ENCODE assay signal across 8 cellular contexts in genomic region chr21:33587792-33588484, GRCh38. TPM values are rescaled to one million over a fixed set of nuclear protein-coding genes. Genes with fewer than 3 reads are reported as not detected.
DNase-seq lines count a peak whose midpoint lies in the region; ATAC-seq lines count a peak whose summit lies in the region.

No MANE protein-coding gene starts in this region.

- H3K9ac ChIP-seq in SK-N-MC (ENCODE audit: insufficient read length), result peak overlapping the region; percentile 90

- no peaks in the 10 kb centered on the region for H3K27me3 ChIP-seq in effector memory CD4-positive, alpha-beta T cell (replicated peaks; ENCODE audit: control insufficient read depth, insufficient read depth, low read length, poor library complexity, severe bottlenecking)

- peak; percentile 28 for DNase-seq in NCI-H1694 treated with DMSO at 0.1 percent for 48 hours (lab: John Stamatoyannopoulos, UW)
- DNase-seq in NCI-H1694 (lab: John Stamatoyannopoulos, UW), result no peak
- no peak for DNase-seq in SK-N-MC (ENCODE audit: low read depth, low spot score)
- peak in 2 of 3 donors; percentile 4 to 11 for DNase-seq in effector memory CD4-positive, alpha-beta T cell
- DNase-seq in lung microvascular endothelial cell (ENCODE audit: low read depth in 2 of 2), result peak; percentile 32 to 35
- peak in 26 of 49 donors; percentile 6 to 69 (median 32) for DNase-seq in substantia nigra (lab: John Stamatoyannopoulos, UW)

- no peak overlapping the region for H3K27ac ChIP-seq in SK-N-MC
- H3K27ac ChIP-seq in effector memory CD4-positive, alpha-beta T cell (ENCODE audit: insufficient read depth, low read length, poor library complexity, severe bottlenecking), result peak overlapping the region; percentile 72
- H3K27ac ChIP-seq in substantia nigra (ENCODE audit: low read depth, low read length, poor library complexity, severe bottlenecking), result peak overlapping the region; percentile 51

- peak; percentile 34 for ATAC-seq in GM19328 (IDR thresholded peaks at IDR 0.05; ENCODE audit: unreplicated experiment)
- peak; percentile 44 for ATAC-seq in HG03442 (IDR thresholded peaks at IDR 0.05; ENCODE audit: unreplicated experiment)

- peak overlapping the region; percentile 94 for H3K4me3 ChIP-seq in SK-N-MC
- H3K4me3 ChIP-seq in effector memory CD4-positive, alpha-beta T cell (ENCODE audit: insufficient read depth, low read depth, low read length, poor library complexity, severe bottlenecking), result peak overlapping the region; percentile 100

- no peaks in the 10 kb centered on the region for H3K9me3 ChIP-seq in SK-N-MC (ENCODE audit: low read depth, low read length)
- H3K9me3 ChIP-seq in effector memory CD4-positive, alpha-beta T cell (ENCODE audit: control insufficient read depth, low read length), result no peaks in the 10 kb centered on the region

- H3K36me3 ChIP-seq in SK-N-MC (ENCODE audit: insufficient read depth, low read length), result peaks cover 30% of the 10 kb centered on the region
- no peaks in the 10 kb centered on the region for H3K36me3 ChIP-seq in effector memory CD4-positive, alpha-beta T cell (ENCODE audit: control insufficient read depth, insufficient read depth, low read length)

- H3K4me1 ChIP-seq in effector memory CD4-positive, alpha-beta T cell (ENCODE audit: control insufficient read depth, insufficient read depth, low read length, poor library complexity, severe bottlenecking), result peaks cover 9% of the 10 kb centered on the region

RNA-seq across cellular contexts. Expression of gene DONSON, which starts 0.5 kb away (rescaled TPM):
- total RNA-seq in lung microvascular endothelial cell, result 6.5 and 8.9 TPM in 2 replicates

RNA-seq across cellular contexts. Expression of gene SON, which starts 45.1 kb away (rescaled TPM):
- 75.4 and 88.3 TPM in 2 replicates for total RNA-seq in lung microvascular endothelial cell

RNA-seq across cellular contexts. Expression of gene GART, which starts 46.0 kb away (rescaled TPM):
- total RNA-seq in lung microvascular endothelial cell, result 42.5 and 45.2 TPM in 2 replicates

RNA-seq across cellular contexts. Expression of gene CRYZL1, which starts 53.6 kb away (rescaled TPM):
- total RNA-seq in lung microvascular endothelial cell, result 18.7 and 24.6 TPM in 2 replicates

RNA-seq across cellular contexts. Expression of gene ITSN1, which starts 54.4 kb away (rescaled TPM):
- 35.3 and 40.5 TPM in 2 replicates for total RNA-seq in lung microvascular endothelial cell

Comparison
In these comparisons a context has a peak if more than half of its experiments do, and no peak if none do; other contexts are left out.
1. DNase-seq: peak in NCI-H1694 treated with DMSO at 0.1 percent for 48 hours (single experiment), effector memory CD4-positive, alpha-beta T cell (2 of 3), lung microvascular endothelial cell (2 of 2) and substantia nigra (26 of 49); none in NCI-H1694 (single experiment) and SK-N-MC (single experiment).